Comparison of ENCODE assay signal across 7 cellular contexts in genomic region chr3:71063768-71064287, GRCh38.
DNase-seq lines count a peak whose midpoint lies in the region; ATAC-seq lines count a peak whose summit lies in the region.

No MANE protein-coding gene starts in this region.

- H3K4me3 ChIP-seq in NT2/D1 (ENCODE audit: insufficient read length, low read depth) (peak overlapping the region; percentile 36), trophoblast cell (ENCODE audit: low read depth, low read length) (peak overlapping the region; percentile 2)

- no peak overlapping the region for H3K27ac ChIP-seq in trophoblast cell (ENCODE audit: low read depth, low read length)

- ATAC-seq in GM21367 (IDR thresholded peaks at IDR 0.05; ENCODE audit: unreplicated experiment) = peak; percentile 11

- H3K4me1 ChIP-seq in NT2/D1 (ENCODE audit: insufficient read depth, insufficient read length) (no peaks in the 10 kb centered on the region), trophoblast cell (ENCODE audit: control insufficient read depth in 1 of 2, insufficient read depth in 2 of 2, low read length in 2 of 2) (peaks cover 4 to 8% of the 10 kb centered on the region in 2 experiments)

- H2AK5ac ChIP-seq in trophoblast cell (ENCODE audit: low read length) = no peak overlapping the region

- H2BK120ac ChIP-seq in trophoblast cell (ENCODE audit: insufficient read depth, low read length, poor library complexity) = no peak overlapping the region

- DNase-seq in NT2/D1 (ENCODE audit: low read depth, low spot score) = no peak
- peak; percentile 63 for DNase-seq in activated naive CD4-positive, alpha-beta T cell treated with Interleukin-2 at 50 U/mL for 16 hours
- peak in 39 of 42 donors; percentile 29 to 79 (median 57) for DNase-seq in head of caudate nucleus
- DNase-seq in trophoblast cell = peak; percentile 18 to 40
- DNase-seq in GOT3 (lab: John Stamatoyannopoulos, UW) = no peak
- DNase-seq in activated T-helper 2 cell treated with anti-CD3 and anti-CD28 coated beads, Interferon-gamma antibody, Interleukin-2, Interleukin-4, amounts not matched to agents 10 μg/mL and 5 μg/mL and 100 μg/mL, durations not matched to agents 14 hours and 24 hours and 36 hours (ENCODE audit: low spot score) = no peak

- H3K27ac Mint-ChIP-seq in activated T-helper 2 cell treated with anti-CD3 and anti-CD28 coated beads, Interferon-gamma antibody, Interleukin-2, Interleukin-4, amounts not matched to agents 10 μg/mL and 5 μg/mL and 100 μg/mL, durations not matched to agents 14 hours and 24 hours and 36 hours = no peak overlapping the region

- H3K79me2 ChIP-seq in trophoblast cell (ENCODE audit: control insufficient read depth, insufficient read depth, low read length, poor library complexity) = no peaks in the 10 kb centered on the region

- WGBS in trophoblast cell (ENCODE audit: extremely low coverage, insufficient coverage, insufficient read length) = no CpG with 5 or more reads among the region's 13 CpGs

- H3K9me3 ChIP-seq in NT2/D1 (ENCODE audit: insufficient read depth, low read length) = no peaks in the 10 kb centered on the region
- no peaks in the 10 kb centered on the region for H3K9me3 ChIP-seq in trophoblast cell (ENCODE audit: insufficient read depth, low read depth, low read length)

- H3K36me3 Mint-ChIP-seq in activated T-helper 2 cell treated with anti-CD3 and anti-CD28 coated beads, Interferon-gamma antibody, Interleukin-2, Interleukin-4, amounts not matched to agents 10 μg/mL and 5 μg/mL and 100 μg/mL, durations not matched to agents 14 hours and 24 hours and 36 hours (ENCODE audit: low read depth) = peaks cover 21% of the 10 kb centered on the region

- intact Hi-C loops in head of caudate nucleus (cut with DNase I) = loop anchor here (10.0 kb wide), 2 partner anchors 59 to 241 kb away; no protein-coding TSS in a partner anchor
- intact Hi-C loops in activated T-helper 2 cell treated with anti-CD3 and anti-CD28 coated beads, Interferon-gamma antibody, Interleukin-2, Interleukin-4, amounts not matched to agents 10 μg/mL and 5 μg/mL and 100 μg/mL, durations not matched to agents 14 hours and 24 hours and 36 hours (cut with micrococcal nuclease) = loop anchor here (1.0 to 10.0 kb wide), 11 partner anchors 17 to 520 kb away; no protein-coding TSS in a partner anchor

- H3K9me3 Mint-ChIP-seq in activated T-helper 2 cell treated with anti-CD3 and anti-CD28 coated beads, Interferon-gamma antibody, Interleukin-2, Interleukin-4, amounts not matched to agents 10 μg/mL and 5 μg/mL and 100 μg/mL, durations not matched to agents 14 hours and 24 hours and 36 hours = no peaks in the 10 kb centered on the region

- no peak overlapping the region for H3K14ac ChIP-seq in trophoblast cell (ENCODE audit: low read length)

- peak overlapping the region; percentile 27 for H2AFZ ChIP-seq in trophoblast cell (ENCODE audit: insufficient read depth, low read length, poor library complexity)

- no peaks in the 10 kb centered on the region for H3K27me3 Mint-ChIP-seq in activated T-helper 2 cell treated with anti-CD3 and anti-CD28 coated beads, Interferon-gamma antibody, Interleukin-2, Interleukin-4, amounts not matched to agents 10 μg/mL and 5 μg/mL and 100 μg/mL, durations not matched to agents 14 hours and 24 hours and 36 hours (ENCODE audit: low read depth)

- H3K18ac ChIP-seq in trophoblast cell (ENCODE audit: low read length) = no peak overlapping the region

- no peak overlapping the region for H3K23ac ChIP-seq in trophoblast cell (ENCODE audit: low read length)

- H3K79me1 ChIP-seq in trophoblast cell (ENCODE audit: low read length) = peaks cover 8% of the 10 kb centered on the region

- no peaks in the 10 kb centered on the region for H3K36me3 ChIP-seq in NT2/D1 (ENCODE audit: insufficient read depth, insufficient read length, low read length)
- no peaks in the 10 kb centered on the region for H3K36me3 ChIP-seq in trophoblast cell (ENCODE audit: control insufficient read depth in 1 of 2, insufficient read depth in 2 of 2, low read length in 2 of 2)

- H3K27me3 ChIP-seq in NT2/D1 (ENCODE audit: insufficient read depth, insufficient read length) = peaks cover 3% of the 10 kb centered on the region
- H3K27me3 ChIP-seq in trophoblast cell (ENCODE audit: insufficient read depth, low read length) = no peaks in the 10 kb centered on the region

- H4K12ac ChIP-seq in trophoblast cell (ENCODE audit: low read depth, low read length) = no peak overlapping the region

- no peak overlapping the region for H4K8ac ChIP-seq in trophoblast cell (ENCODE audit: low read depth, low read length)

- H3K4ac ChIP-seq in trophoblast cell (ENCODE audit: low read depth, low read length) = no peak overlapping the region

- H3K4me2 ChIP-seq in trophoblast cell (ENCODE audit: low read length) = peak overlapping the region; percentile 82

- H3K4me3 Mint-ChIP-seq in activated T-helper 2 cell treated with anti-CD3 and anti-CD28 coated beads, Interferon-gamma antibody, Interleukin-2, Interleukin-4, amounts not matched to agents 10 μg/mL and 5 μg/mL and 100 μg/mL, durations not matched to agents 14 hours and 24 hours and 36 hours (ENCODE audit: low read depth) = no peak overlapping the region

- H3K4me1 Mint-ChIP-seq in activated T-helper 2 cell treated with anti-CD3 and anti-CD28 coated beads, Interferon-gamma antibody, Interleukin-2, Interleukin-4, amounts not matched to agents 10 μg/mL and 5 μg/mL and 100 μg/mL, durations not matched to agents 14 hours and 24 hours and 36 hours (ENCODE audit: low read depth) = peaks cover 56% of the 10 kb centered on the region

- H3K9ac ChIP-seq in NT2/D1 (ENCODE audit: insufficient read length, low read depth) (peak overlapping the region; percentile 3), trophoblast cell (ENCODE audit: low read length) (no peak overlapping the region)

- H2BK5ac ChIP-seq in trophoblast cell (ENCODE audit: low read depth, low read length, poor library complexity) = no peak overlapping the region

- H4K91ac ChIP-seq in trophoblast cell (ENCODE audit: low read depth, low read length) = no peak overlapping the region

- no peak overlapping the region for H2BK12ac ChIP-seq in trophoblast cell (ENCODE audit: low read length)

Comparison
In these comparisons a context has a peak if more than half of its experiments do, and no peak if none do; other contexts are left out.
1. DNase-seq: peak in activated naive CD4-positive, alpha-beta T cell treated with Interleukin-2 at 50 U/mL for 16 hours (single experiment), head of caudate nucleus (39 of 42) and trophoblast cell (2 of 2); none in NT2/D1 (single experiment), GOT3 (single experiment) and activated T-helper 2 cell treated with anti-CD3 and anti-CD28 coated beads, Interferon-gamma antibody, Interleukin-2, Interleukin-4, amounts not matched to agents 10 μg/mL and 5 μg/mL and 100 μg/mL, durations not matched to agents 14 hours and 24 hours and 36 hours (single experiment).